18 cellular contexts compared by ENCODE assay signal in genomic region chr7:16428182-16428581, GRCh38. TPM values are rescaled to one million over a fixed set of nuclear protein-coding genes. Genes with fewer than 3 reads are reported as not detected.
DNase-seq lines count a peak whose midpoint lies in the region; ATAC-seq and TF ChIP-seq lines count a peak whose summit lies in the region.
"Had no signal": no experiment of that assay in that cellular context is flagged by ENCODE, and none has a peak within 500 bp of the region (broad histone marks: within the 10 kb centered on the region; RNA-seq: fewer than 3 reads in every experiment).

No MANE protein-coding gene starts in this region.

- H3K27ac Mint-ChIP-seq in HFFc6 (peak overlapping the region; percentile 50), neural crest cell (ENCODE audit: unreplicated experiment) (peak overlapping the region; percentile 17)
- H3K27ac Mint-ChIP-seq: CD4-positive, CD25-positive, alpha-beta regulatory T cell had no signal

- DNase-seq in HFFc6 (no peak), SJSA1 (ENCODE audit: low read depth in 1 of 2, low spot score in 2 of 2) (no peak), neural crest cell (ENCODE audit: low read depth, low spot score) (no peak), DMS53 (lab: John Stamatoyannopoulos, UW) (no peak), dorsolateral prefrontal cortex (no peak)
- DNase-seq: 8988T; ACHN; CD4-positive, CD25-positive, alpha-beta regulatory T cell; DMS 273 treated with DMSO at 0.1 percent for 48 hours; DMS79; GOT3 had no signal

- H3K4me1 Mint-ChIP-seq in HFFc6 (ENCODE audit: low read depth) (peaks cover 56% of the 10 kb centered on the region), neural crest cell (peaks cover 10% of the 10 kb centered on the region)
- H3K4me1 Mint-ChIP-seq: CD4-positive, CD25-positive, alpha-beta regulatory T cell had no signal

- H3K27me3 Mint-ChIP-seq in HFFc6 (ENCODE audit: insufficient read depth), result no peaks in the 10 kb centered on the region
- H3K27me3 Mint-ChIP-seq in neural crest cell (ENCODE audit: low read depth), result no peaks in the 10 kb centered on the region

- TF ChIP-seq CTCF in HFFc6 (IDR thresholded peaks at IDR 0.05) (no peak), neural crest cell (conservative IDR thresholded peaks at IDR 0.05) (no peak), dorsolateral prefrontal cortex (IDR thresholded peaks at IDR 0.05 in 54 of 56, conservative IDR thresholded peaks at IDR 0.05 in 2 of 56; ENCODE audit: low read depth in 1 of 56, partially characterized antibody in 56 of 56) (no peak)

- intact Hi-C loops in dorsolateral prefrontal cortex (cut with DNase I), result no loop called here

- H3K4me3 Mint-ChIP-seq in HFFc6 (peak overlapping the region; percentile 50), neural crest cell (no peak overlapping the region)
- H3K4me3 Mint-ChIP-seq: CD4-positive, CD25-positive, alpha-beta regulatory T cell had no signal

- H3K79me2 ChIP-seq in ACC112 (ENCODE audit: control insufficient read depth, insufficient read depth, low read length, unreplicated experiment), result no peaks in the 10 kb centered on the region

- H3K36me3 ChIP-seq in ACC112 (ENCODE audit: insufficient read depth, low read length) (no peaks in the 10 kb centered on the region), SJSA1 (no peaks in the 10 kb centered on the region)
- H3K36me3 ChIP-seq: BLaER1 treated with 17β-estradiol and CSF1 and Interleukin-3, amounts not matched to agents 10 nM and 100 nM; HAP-1 had no signal

- H3K27ac ChIP-seq in ACC112 (ENCODE audit: low read depth, low read length) (no peak overlapping the region), SJSA1 (peak overlapping the region; percentile 38), dorsolateral prefrontal cortex (no peak overlapping the region)
- H3K27ac ChIP-seq: BLaER1 treated with 17β-estradiol and CSF1 and Interleukin-3, amounts not matched to agents 10 nM and 100 nM had no signal

- H3K4me1 ChIP-seq in ACC112 (ENCODE audit: control insufficient read depth, insufficient read depth, low read length, unreplicated experiment) (peaks cover 19% of the 10 kb centered on the region), SJSA1 (replicated peaks) (peaks cover 18% of the 10 kb centered on the region)
- H3K4me1 ChIP-seq: BLaER1 treated with 17β-estradiol and CSF1 and Interleukin-3, amounts not matched to agents 10 nM and 100 nM had no signal

- H3K9me3 ChIP-seq in SJSA1 (replicated peaks), result no peaks in the 10 kb centered on the region
- H3K9me3 ChIP-seq: BLaER1 treated with 17β-estradiol and CSF1 and Interleukin-3, amounts not matched to agents 10 nM and 100 nM; HAP-1 had no signal

- peak overlapping the region; percentile 51 for H2AFZ ChIP-seq in ACC112 (ENCODE audit: low read length, unreplicated experiment)

- ATAC-seq in HG02678 (IDR thresholded peaks at IDR 0.05; ENCODE audit: unreplicated experiment) (no peak), GM18505 (IDR thresholded peaks at IDR 0.05; ENCODE audit: unreplicated experiment) (no peak)
- ATAC-seq: GM12878 had no signal

- no peak for TF ChIP-seq POLR2A in GM18505 (IDR thresholded peaks at IDR 0.05; ENCODE audit: borderline replicate concordance, extremely low read depth, insufficient read depth, insufficient read length)

- H3K4me3 ChIP-seq in ACC112 (ENCODE audit: low read depth, low read length) (0 out of 2 replicates have a peak overlapping the region, but pooled peaks have one; percentile 23), SJSA1 (no peak overlapping the region), dorsolateral prefrontal cortex (no peak overlapping the region)
- H3K4me3 ChIP-seq: BLaER1 treated with 17β-estradiol and CSF1 and Interleukin-3, amounts not matched to agents 10 nM and 100 nM; GM12878; HAP-1 had no signal

- no peaks in the 10 kb centered on the region; the same call in 1 of the 2 replicates for H3K36me3 Mint-ChIP-seq in HFFc6 (ENCODE audit: low read depth)
- no peaks in the 10 kb centered on the region for H3K36me3 Mint-ChIP-seq in neural crest cell (ENCODE audit: low read depth)
- H3K36me3 Mint-ChIP-seq: CD4-positive, CD25-positive, alpha-beta regulatory T cell had no signal

- H3K27me3 ChIP-seq in ACC112 (ENCODE audit: insufficient read depth, low read length) (no peaks in the 10 kb centered on the region), SJSA1 (replicated peaks) (no peaks in the 10 kb centered on the region), dorsolateral prefrontal cortex (no peaks in the 10 kb centered on the region)

- H3K9me3 Mint-ChIP-seq in HFFc6 (no peaks in the 10 kb centered on the region), neural crest cell (no peaks in the 10 kb centered on the region)
- H3K9me3 Mint-ChIP-seq: CD4-positive, CD25-positive, alpha-beta regulatory T cell had no signal

RNA-seq across cellular contexts. Expression of gene CRPPA, which starts 6.8 kb away (rescaled TPM):
- 1 to 10 TPM; 2.3 to 3.1 (median 2.5) TPM for total RNA-seq in HFFc6 (2021; fragmentation: NEBNext Ultra II Directional; extraction: Animal tissue kit (Norgen Biotek cat#: 25700))
- 4.4 and 8.5 TPM in 2 replicates for total RNA-seq in SJSA1 (2014; rRNA removed; shearing (Covaris generic))
- total RNA-seq in neural crest cell, result 4.0 and 4.8 TPM in 2 replicates
- total RNA-seq in dorsolateral prefrontal cortex, result 10 to 100 TPM; 10.1 to 24.6 (median 16.6) TPM
- total RNA-seq: GM12878 had no signal

RNA-seq across cellular contexts. Expression of gene SOSTDC1, which starts 37.4 kb away (rescaled TPM):
- not detected for total RNA-seq in HFFc6 (2021; fragmentation: NEBNext Ultra II Directional; extraction: Animal tissue kit (Norgen Biotek cat#: 25700))
- total RNA-seq in SJSA1 (2014; rRNA removed; shearing (Covaris generic)), result 0.25 and 3.0 TPM in 2 replicates
- 1.2 and 1.4 TPM in 2 replicates for total RNA-seq in neural crest cell
- 10 to 100 TPM in 36 of 120 experiments, 1 to 10 TPM in 84; 1.9 to 20.4 (median 8.7) TPM for total RNA-seq in dorsolateral prefrontal cortex
- total RNA-seq: CD4-positive, CD25-positive, alpha-beta regulatory T cell; G401; GM12878 had no signal
